9 cellular contexts compared by ENCODE assay signal in genomic region chr11:118618115-118618990, GRCh38. TPM values are rescaled to one million over a fixed set of nuclear protein-coding genes. Genes with fewer than 3 reads are reported as not detected.
DNase-seq lines count a peak whose midpoint lies in the region; ATAC-seq and TF ChIP-seq lines count a peak whose summit lies in the region.
"Had no signal": no experiment of that assay in that cellular context is flagged by ENCODE, and none has a peak within 500 bp of the region (broad histone marks: within the 10 kb centered on the region; RNA-seq: fewer than 3 reads in every experiment).

No MANE protein-coding gene starts in this region.

- peak overlapping the region; percentile 95 for H2BK20ac ChIP-seq in IMR-90 (ENCODE audit: low read depth, low read length)

- peak overlapping the region; percentile 99 for H3K4ac ChIP-seq in IMR-90 (ENCODE audit: low read depth, low read length)

- no peak for TF ChIP-seq CTCF in IMR-90 (conservative IDR thresholded peaks at IDR 0.05; ENCODE audit: low read depth, low read length)
- no peak for TF ChIP-seq CTCF in liver (IDR thresholded peaks at IDR 0.05; ENCODE audit: low read depth, low read length, missing input control)

- H4K8ac ChIP-seq in IMR-90 (ENCODE audit: low read depth in 2 of 2, low read length in 2 of 2) = peak overlapping the region; percentile 83 to 93

- peak overlapping the region; percentile 88 for H3K14ac ChIP-seq in IMR-90 (replicated peaks; ENCODE audit: low read depth, low read length)

- H4K5ac ChIP-seq in IMR-90 (ENCODE audit: low read depth, low read length) = peak overlapping the region; percentile 85

- no TSS peak for BruUV-seq in IMR-90 (replicated peaks; lab: Mats Ljungman, UMichigan)

- H3K18ac ChIP-seq in IMR-90 (ENCODE audit: low read depth, low read length) = peak overlapping the region; percentile 85

- peak; percentile 96 for DNase-seq in IMR-90
- peak; percentile 74 for DNase-seq in superior temporal gyrus (ENCODE audit: extremely low spot score)
- DNase-seq in NCI-H748 (lab: John Stamatoyannopoulos, UW; ENCODE audit: unreplicated experiment) = no peak

- CTCF ChIA-PET in IMR-90 (lab: Yijun Ruan, JAX) = interaction anchor here (0.6 to 0.7 kb wide), 2 partner anchors 18 to 23 kb away, joined by 3 read pairs; no protein-coding TSS in a partner anchor

- H3K23ac ChIP-seq in IMR-90 (ENCODE audit: low read depth, low read length) = peak overlapping the region; percentile 99

- WGBS in IMR-90 (ENCODE audit: extremely low coverage in 2 of 2, insufficient read length in 1 of 2), 2 experiments = no CpG with 5 or more reads among the region's 11 CpGs
- WGBS in liver = 73% methylated on average over 11 of the region's 11 CpGs

- ATAC-seq in IMR-90 (ENCODE audit: low read depth) (peak; percentile 40), HG02763 (IDR thresholded peaks at IDR 0.05; ENCODE audit: unreplicated experiment) (no peak), HG03378 (IDR thresholded peaks at IDR 0.05; ENCODE audit: unreplicated experiment) (no peak), HG03045 (IDR thresholded peaks at IDR 0.05; ENCODE audit: unreplicated experiment) (no peak)

- no peaks in the 10 kb centered on the region for H3K9me3 ChIP-seq in IMR-90 (ENCODE audit: control insufficient read depth, insufficient read depth, low read length)
- H3K9me3 ChIP-seq in liver (ENCODE audit: control insufficient read depth in 4 of 4, low read length in 3 of 4) = no peaks in the 10 kb centered on the region

- H2BK15ac ChIP-seq in IMR-90 (ENCODE audit: low read depth, low read length) = peak overlapping the region; percentile 96; the same call in 2 of the 3 replicates

- H3K4me3 ChIP-seq in IMR-90 (ENCODE audit: insufficient read depth, low read depth, low read length) (no peak overlapping the region), liver (ENCODE audit: low read depth in 1 of 3, low read length in 3 of 3) (no peak overlapping the region)

- peak overlapping the region; percentile 98 for H2BK5ac ChIP-seq in IMR-90 (ENCODE audit: low read depth, low read length, poor library complexity, severe bottlenecking)

- H3K27me3 ChIP-seq in IMR-90 (ENCODE audit: control insufficient read depth, insufficient read depth, low read length) (no peaks in the 10 kb centered on the region), liver (ENCODE audit: control insufficient read depth in 4 of 4, insufficient read depth in 4 of 4, low read length in 3 of 4) (peaks cover 0 to 8% (median under 1%) of the 10 kb centered on the region in 4 donors)

- POLR2A ChIA-PET in IMR-90 (lab: Charles Lee; ENCODE audit: unreplicated experiment) = interaction anchor here (1.0 to 4.4 kb wide), 3 partner anchors 10 to 291 kb away, joined by 3 to 36 read pairs (median 6); partner anchors contain the start of gene PHLDB1

- peak overlapping the region; percentile 97 for H4K91ac ChIP-seq in IMR-90 (ENCODE audit: insufficient read depth, low read depth, low read length)

- H3K4me1 ChIP-seq in IMR-90 (ENCODE audit: control insufficient read depth, insufficient read depth, low read length) (peaks cover 45% of the 10 kb centered on the region), liver (ENCODE audit: control insufficient read depth in 4 of 4, insufficient read depth in 4 of 4, low read length in 3 of 4) (peaks cover 0 to 26% (median 0%) of the 10 kb centered on the region in 4 donors)

- peak overlapping the region; percentile 83 for H2AFZ ChIP-seq in IMR-90 (replicated peaks; ENCODE audit: low read length, poor library complexity)

- H2BK120ac ChIP-seq in IMR-90 (ENCODE audit: low read depth, low read length) = peak overlapping the region; percentile 97

- TF ChIP-seq POLR2A in IMR-90 (IDR thresholded peaks at IDR 0.05; ENCODE audit: low read depth, low read length) = peak; percentile 50

- peak overlapping the region; percentile 57 for H3K4me2 ChIP-seq in IMR-90 (ENCODE audit: low read depth, low read length)
- H3K4me2 ChIP-seq: KMS-11 had no signal

- in situ Hi-C loops in IMR-90 (cut with MboI; ENCODE audit: low sequenced_read_pairs) = no loop called here

- peaks cover 39% of the 10 kb centered on the region for H3K9me1 ChIP-seq in IMR-90 (ENCODE audit: insufficient read depth, low read length)

- peak overlapping the region; percentile 99 for H2AK9ac ChIP-seq in IMR-90 (replicated peaks; ENCODE audit: low read depth, low read length, poor library complexity)

- H3K27ac ChIP-seq in IMR-90 (ENCODE audit: insufficient read depth, low read length) = peak overlapping the region; percentile 95
- H3K27ac ChIP-seq in cingulate gyrus (ENCODE audit: low read depth, low read length) = peak overlapping the region; percentile 95
- H3K27ac ChIP-seq in liver (ENCODE audit: low read depth in 1 of 2, low read length in 2 of 2) = peak overlapping the region; percentile 80 to 81
- H3K27ac ChIP-seq: KMS-11 had no signal

- TF ChIP-seq RAD21 in IMR-90 (IDR thresholded peaks at IDR 0.05; ENCODE audit: low read length) (peak; percentile 28), liver (IDR thresholded peaks at IDR 0.05) (no peak)

- peak overlapping the region; percentile 95 for H2AK5ac ChIP-seq in IMR-90 (ENCODE audit: low read depth, low read length)

- peaks cover 26% of the 10 kb centered on the region for H4K20me1 ChIP-seq in IMR-90 (ENCODE audit: insufficient read depth, low read length)

- intact Hi-C loops in IMR-90 (cut with micrococcal nuclease) = loop anchor here (1.0 kb wide), 1 partner anchor 10 kb away; no protein-coding TSS in a partner anchor

- peaks cover 34 to 73% of the 10 kb centered on the region in 2 experiments; a peak in 3 of 4 replicates for H3K79me1 ChIP-seq in IMR-90 (ENCODE audit: low read depth in 1 of 2, low read length in 2 of 2)

- peak overlapping the region; percentile 76 for H3K9ac ChIP-seq in IMR-90 (ENCODE audit: low read depth, low read length)
- no peak overlapping the region for H3K9ac ChIP-seq in liver (ENCODE audit: low read depth in 1 of 2, low read length in 2 of 2)
- H3K9ac ChIP-seq: KMS-11 had no signal

- H3K36me3 ChIP-seq in IMR-90 (ENCODE audit: control insufficient read depth, insufficient read depth, low read length) = peaks cover 40% of the 10 kb centered on the region
- no peaks in the 10 kb centered on the region for H3K36me3 ChIP-seq in liver (ENCODE audit: control insufficient read depth in 4 of 4, insufficient read depth in 3 of 4, low read depth in 1 of 4, low read length in 3 of 4)

- peak overlapping the region; percentile 97 for H3K56ac ChIP-seq in IMR-90 (ENCODE audit: extremely low read depth, insufficient read depth, low read length)

- dilution Hi-C loops in IMR-90 (cut with HindIII; ENCODE audit: low sequenced_read_pairs, unreplicated experiment) = no loop called here

TF ChIP-seq in IMR-90, 13 proteins besides CTCF, POLR2A, EP300 and RAD21:
- TF ChIP-seq FOS (IDR thresholded peaks at IDR 0.05; ENCODE audit: low read depth, low read length) (peak; percentile 85), CHD1 (IDR thresholded peaks at IDR 0.05; ENCODE audit: low read depth, low read length) (0 out of 2 replicates have a peak, but pooled peaks have one; percentile 81), BHLHE40 (IDR thresholded peaks at IDR 0.05; ENCODE audit: low read depth, low read length) (peak; percentile 69; the same call in 1 of the 2 replicates), MAFK (IDR thresholded peaks at IDR 0.05; ENCODE audit: low read depth, low read length) (no peak), MXI1 (IDR thresholded peaks at IDR 0.05; ENCODE audit: borderline replicate concordance, low read depth, low read length) (0 out of 2 replicates have a peak, but pooled peaks have one; percentile 55), MAZ (IDR thresholded peaks at IDR 0.05; ENCODE audit: borderline replicate concordance, low read depth, low read length) (peak; percentile 83), CEBPB (IDR thresholded peaks at IDR 0.05; ENCODE audit: low read depth, low read length) (no peak)
TF ChIP-seq in IMR-90: peak in this region for 5.

TF ChIP-seq in liver, 16 proteins besides CTCF, POLR2A, EP300 and RAD21:
- TF ChIP-seq HNF4A (conservative IDR thresholded peaks at IDR 0.05) = no peak
- peak; percentile 15 for TF ChIP-seq SP1 (IDR thresholded peaks at IDR 0.05)
- no peak for TF ChIP-seq ATF3 (IDR thresholded peaks at IDR 0.05)
- TF ChIP-seq RXRA (IDR thresholded peaks at IDR 0.05) = peak in 1 of 2 donors; percentile 14
- TF ChIP-seq NR2F2 (IDR thresholded peaks at IDR 0.05) = peak; percentile 89

RNA-seq across cellular contexts. Expression of gene PHLDB1, which starts 10.9 kb away (rescaled TPM):
- total RNA-seq in IMR-90 (2012; rRNA removed) (40.0 and 41.7 TPM in 2 replicates), liver (10 to 100 TPM in 1 of 2 donors, 1 to 10 TPM in 1; 6.8 to 15.4 TPM)
- polyA plus RNA-seq in IMR-90 (2012; rRNA removed) (90.4 and 96.4 TPM in 2 replicates), liver (1 to 10 TPM; 4.8 to 5.3 TPM)
- polyA plus RNA-seq in IMR-90 (2012; cell fraction: cytosol; rRNA removed) = 60.4 and 83.0 TPM in 2 replicates
- polyA plus RNA-seq in IMR-90 (2012; cell fraction: nucleus; rRNA removed; ENCODE audit: low replicate concordance) = 350 and 414 TPM in 2 replicates

RNA-seq across cellular contexts. Expression of gene ARCN1, which starts 46.1 kb away (rescaled TPM):
- total RNA-seq in IMR-90 (2012; rRNA removed) (148 and 176 TPM in 2 replicates), liver (10 to 100 TPM; 40.1 to 95.4 TPM)
- polyA plus RNA-seq in IMR-90 (2012; rRNA removed) (212 and 215 TPM in 2 replicates), liver (10 to 100 TPM; 36.7 to 63.5 TPM)
- 47.6 and 72.9 TPM in 2 replicates for polyA plus RNA-seq in IMR-90 (2012; cell fraction: cytosol; rRNA removed)
- polyA plus RNA-seq in IMR-90 (2012; cell fraction: nucleus; rRNA removed; ENCODE audit: low replicate concordance) = 17.0 and 104 TPM in 2 replicates

RNA-seq across cellular contexts. Expression of gene IFT46, which starts 52.6 kb away (rescaled TPM):
- total RNA-seq in IMR-90 (2012; rRNA removed) (45.5 and 46.2 TPM in 2 replicates), liver (1 to 10 TPM; 3.9 to 6.4 TPM)
- polyA plus RNA-seq in IMR-90 (2012; rRNA removed) (27.7 and 30.1 TPM in 2 replicates), liver (1 to 10 TPM; 3.9 to 4.6 TPM)
- polyA plus RNA-seq in IMR-90 (2012; cell fraction: cytosol; rRNA removed) = 11.6 and 13.5 TPM in 2 replicates
- polyA plus RNA-seq in IMR-90 (2012; cell fraction: nucleus; rRNA removed; ENCODE audit: low replicate concordance) = 16.9 and 37.4 TPM in 2 replicates
